Comparison of ENCODE assay signal across 24 cellular contexts in genomic region chr21:40768056-40768455, GRCh38.
"Had no signal": no experiment of that assay in that cellular context is flagged by ENCODE, and none has a peak within 500 bp of the region (broad histone marks: within the 10 kb centered on the region; RNA-seq: fewer than 3 reads in every experiment).

No MANE protein-coding gene starts in this region.

- H3K4me3 Mint-ChIP-seq: activated CD8-positive, alpha-beta T cell treated with anti-CD3 and anti-CD28 coated beads, Interleukin-2, amount 10 ng/mL, durations not matched to agents 7 days and 5 days; activated naive CD8-positive, alpha-beta T cell treated with anti-CD3 and anti-CD28 coated beads, Interleukin-2, amount 10 ng/mL, durations not matched to agents 7 days and 5 days had no signal

- DNase-seq: activated CD4-positive, alpha-beta T cell treated with anti-CD3 and anti-CD28 coated beads, Interleukin-2, amount 50 U/mL, for 4 hours; activated CD4-positive, CD25-positive, alpha-beta regulatory T cell; activated CD8-positive, alpha-beta memory T cell treated with anti-CD3 and anti-CD28 coated beads, Interleukin-2, amount 50 U/mL, for 48 hours; activated CD8-positive, alpha-beta T cell treated with anti-CD3 and anti-CD28 coated beads, Interleukin-2, amount 10 ng/mL, durations not matched to agents 7 days and 5 days; activated naive CD4-positive, alpha-beta T cell treated with anti-CD3 and anti-CD28 coated beads, Interleukin-2, amount 50 U/mL, for 16 hours; activated naive CD8-positive, alpha-beta T cell treated with anti-CD3 and anti-CD28 coated beads, Interleukin-2, amount 10 ng/mL, durations not matched to agents 7 days and 5 days; activated T-cell treated with anti-CD3 and anti-CD28 coated beads, Interleukin-2, amount 50 U/mL, for 1 hour; adrenal gland; anterior cingulate cortex; colonic mucosa; dermis blood vessel endothelial cell; KG1; NCI-H1048; NCI-H1417 treated with DMSO at 0.1 percent for 48 hours; NCI-H2029 treated with DMSO at 0.1 percent for 48 hours; NCI-H345; NCI-H510A; NCI-H526 treated with DMSO at 0.1 percent for 48 hours; NK-92 treated with Interleukin-12 subunit alpha and Interleukin-12 subunit beta, amount 100 ng/mL, for 24 hours; OCI-M1; Right ventricle myocardium superior; SJCRH30; SK-N-SH; T-helper 1 cell had no signal

- H3K27ac Mint-ChIP-seq: activated CD8-positive, alpha-beta T cell treated with anti-CD3 and anti-CD28 coated beads, Interleukin-2, amount 10 ng/mL, durations not matched to agents 7 days and 5 days; activated naive CD8-positive, alpha-beta T cell treated with anti-CD3 and anti-CD28 coated beads, Interleukin-2, amount 10 ng/mL, durations not matched to agents 7 days and 5 days had no signal

- H3K4me1 Mint-ChIP-seq: activated naive CD8-positive, alpha-beta T cell treated with anti-CD3 and anti-CD28 coated beads, Interleukin-2, amount 10 ng/mL, durations not matched to agents 7 days and 5 days had no signal

- H3K36me3 Mint-ChIP-seq: activated naive CD8-positive, alpha-beta T cell treated with anti-CD3 and anti-CD28 coated beads, Interleukin-2, amount 10 ng/mL, durations not matched to agents 7 days and 5 days had no signal
